In genomic region chrX:53279296-53280237, GRCh38 we compare ENCODE assay signal across 10 cellular contexts. TPM values are rescaled to one million over a fixed set of nuclear protein-coding genes. Genes with fewer than 3 reads are reported as not detected.
DNase-seq lines count a peak whose midpoint lies in the region; ATAC-seq, FAIRE-seq and TF ChIP-seq lines count a peak whose summit lies in the region.
"Had no signal": no experiment of that assay in that cellular context is flagged by ENCODE, and none has a peak within 500 bp of the region (broad histone marks: within the 10 kb centered on the region; RNA-seq: fewer than 3 reads in every experiment).

No MANE protein-coding gene starts in this region.

- no peaks in the 10 kb centered on the region for H3K27me3 ChIP-seq in H7 (ENCODE audit: control insufficient read depth, insufficient read depth, low read length)
- no peaks in the 10 kb centered on the region for H3K27me3 ChIP-seq in astrocyte (ENCODE audit: insufficient read depth, low read length)
- H3K27me3 ChIP-seq: SJSA1 had no signal

- no peak overlapping the region for H3K27ac Mint-ChIP-seq in astrocyte (ENCODE audit: unreplicated experiment)
- H3K27ac Mint-ChIP-seq in naive thymus-derived CD8-positive, alpha-beta T cell = peak overlapping the region in 5 of 10 donors; percentile 18 to 65 (median 52)
- H3K27ac Mint-ChIP-seq: progenitor cell of endocrine pancreas had no signal

- no peaks in the 10 kb centered on the region for H3K27me3 Mint-ChIP-seq in astrocyte (ENCODE audit: low read depth, unreplicated experiment)
- peaks cover 0 to 6% (median 0%) of the 10 kb centered on the region in 5 donors for H3K27me3 Mint-ChIP-seq in naive thymus-derived CD8-positive, alpha-beta T cell
- H3K27me3 Mint-ChIP-seq: progenitor cell of endocrine pancreas had no signal

- no peaks in the 10 kb centered on the region for H3K36me3 Mint-ChIP-seq in astrocyte (ENCODE audit: low read depth, unreplicated experiment)
- H3K36me3 Mint-ChIP-seq in naive thymus-derived CD8-positive, alpha-beta T cell = no peaks in the 10 kb centered on the region

- H3K4me3 ChIP-seq in H7 (ENCODE audit: insufficient read depth, low read depth, low read length) = no peak overlapping the region
- no peak overlapping the region for H3K4me3 ChIP-seq in astrocyte (ENCODE audit: insufficient read depth, low read depth, low read length)

- peak in 1 of 2 donors; percentile 23 for ATAC-seq in naive thymus-derived CD8-positive, alpha-beta T cell
- ATAC-seq in GM18868 (IDR thresholded peaks at IDR 0.05; ENCODE audit: unreplicated experiment) (no peak), HG02938 (IDR thresholded peaks at IDR 0.05; ENCODE audit: unreplicated experiment) (no peak)

- POLR2A ChIA-PET in naive thymus-derived CD8-positive, alpha-beta T cell (lab: Charles Lee) = interaction anchor here (1.1 kb wide), 1 partner anchor 54 kb away, joined by 3 read pairs; no protein-coding TSS in a partner anchor

- peaks cover 2% of the 10 kb centered on the region for H3K4me1 Mint-ChIP-seq in astrocyte (ENCODE audit: low read depth, unreplicated experiment)
- peaks cover 4 to 16% (median 10%) of the 10 kb centered on the region in 4 donors for H3K4me1 Mint-ChIP-seq in naive thymus-derived CD8-positive, alpha-beta T cell

- no peaks in the 10 kb centered on the region for H3K79me2 ChIP-seq in astrocyte (ENCODE audit: insufficient read depth, low read length)

- no peaks in the 10 kb centered on the region for H3K9me3 Mint-ChIP-seq in astrocyte (ENCODE audit: unreplicated experiment)
- H3K9me3 Mint-ChIP-seq in naive thymus-derived CD8-positive, alpha-beta T cell = no peaks in the 10 kb centered on the region

- H2AFZ ChIP-seq in astrocyte (ENCODE audit: low read depth, low read length) = no peak overlapping the region

- H3K27ac ChIP-seq in C4-2B (peak overlapping the region; percentile 93), astrocyte (ENCODE audit: low read depth, low read length) (no peak overlapping the region)
- H3K27ac ChIP-seq: SJSA1 had no signal

- peak; percentile 43 for FAIRE-seq in astrocyte (lab: Jason Lieb, UNC)

- no peak overlapping the region for H3K4me3 Mint-ChIP-seq in astrocyte (ENCODE audit: unreplicated experiment)
- H3K4me3 Mint-ChIP-seq in naive thymus-derived CD8-positive, alpha-beta T cell = peak overlapping the region in 9 of 10 donors; percentile 9 to 76 (median 43)

- TF ChIP-seq CTCF in C4-2B (conservative IDR thresholded peaks at IDR 0.05) = no peak
- no peak for TF ChIP-seq CTCF in astrocyte (IDR thresholded peaks at IDR 0.05; ENCODE audit: insufficient read depth, low read depth, low read length)

- peaks cover 11% of the 10 kb centered on the region for H3K4me1 ChIP-seq in astrocyte (ENCODE audit: insufficient read depth, low read length)

- DNase-seq in H7 (peak; percentile 67), astrocyte (ENCODE audit: low read depth) (no peak), NCI-H1092 treated with DMSO at 0.1 percent for 48 hours (lab: John Stamatoyannopoulos, UW) (no peak), GOT3 (lab: John Stamatoyannopoulos, UW) (no peak)
- no peak for DNase-seq in naive thymus-derived CD8-positive, alpha-beta T cell

- no peak overlapping the region for H3K9ac ChIP-seq in astrocyte (ENCODE audit: low read length)

- H4K20me1 ChIP-seq in astrocyte (ENCODE audit: insufficient read depth, low read length) = no peaks in the 10 kb centered on the region

- no peaks in the 10 kb centered on the region for H3K9me3 ChIP-seq in astrocyte (ENCODE audit: insufficient read depth, low read depth, low read length)
- H3K9me3 ChIP-seq: SJSA1 had no signal

- H3K36me3 ChIP-seq in H7 (replicated peaks; ENCODE audit: control insufficient read depth, insufficient read depth, low read length) = no peaks in the 10 kb centered on the region
- no peaks in the 10 kb centered on the region for H3K36me3 ChIP-seq in astrocyte (ENCODE audit: insufficient read depth, low read length)
- H3K36me3 ChIP-seq: SJSA1 had no signal

- H3K4me2 ChIP-seq in astrocyte (ENCODE audit: low read length) = peak overlapping the region; percentile 80

RNA-seq across cellular contexts. Expression of gene IQSEC2, which starts 1.8 kb away (rescaled TPM):
- 13.4 and 16.9 TPM in 2 replicates for total RNA-seq in H7 (2014; rRNA removed; shearing (Covaris generic))
- 8.2 and 9.2 TPM in 2 replicates for total RNA-seq in astrocyte
- total RNA-seq in naive thymus-derived CD8-positive, alpha-beta T cell = under 1 TPM; 0.36 to 0.66 TPM
- polyA plus RNA-seq in naive thymus-derived CD8-positive, alpha-beta T cell = under 1 TPM; 0.08 to 0.17 (median 0.13) TPM

RNA-seq across cellular contexts. Expression of gene KDM5C, which starts 54.6 kb away (rescaled TPM):
- 68.1 and 69.3 TPM in 2 replicates for total RNA-seq in H7 (2014; rRNA removed; shearing (Covaris generic))
- 79.5 and 84.5 TPM in 2 replicates for total RNA-seq in astrocyte
- 100 to 1,000 TPM; 147 to 153 TPM for total RNA-seq in naive thymus-derived CD8-positive, alpha-beta T cell
- 10 to 100 TPM; 21.0 to 26.5 (median 23.6) TPM for polyA plus RNA-seq in naive thymus-derived CD8-positive, alpha-beta T cell
